ENCODE assay signal across 17 cellular contexts in the genomic region with DNA sequence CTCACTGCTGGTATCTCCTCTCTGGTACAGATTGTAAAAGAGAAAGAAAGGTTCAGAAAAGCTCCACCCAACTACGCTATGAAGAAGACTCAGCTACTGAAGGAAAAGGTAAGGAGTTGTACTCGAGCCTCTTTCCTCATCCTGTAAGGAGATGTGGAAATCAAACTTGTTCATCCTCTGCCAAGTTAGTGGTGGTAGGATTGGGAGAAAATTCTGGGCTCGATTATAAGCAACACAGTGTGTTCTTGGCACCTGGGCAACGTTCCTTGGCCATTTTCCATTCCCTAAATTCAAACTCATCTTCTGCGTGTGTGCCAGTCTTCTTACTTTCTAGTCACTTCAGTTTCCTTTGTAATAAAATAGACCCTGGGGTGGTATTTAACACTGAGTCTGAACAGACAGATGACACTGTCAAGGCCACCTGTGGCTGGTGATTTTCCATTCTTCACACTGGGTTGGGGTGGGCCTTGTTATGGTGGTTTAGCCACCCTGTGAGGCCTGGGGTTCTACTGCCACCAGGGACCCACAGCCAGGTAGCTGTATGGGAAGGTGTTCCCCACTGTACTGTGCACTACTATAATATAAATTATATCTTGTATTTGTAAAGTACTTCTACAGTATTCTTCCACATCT. TPM values are rescaled to one million over a fixed set of nuclear protein-coding genes. Genes with fewer than 3 reads are reported as not detected.
DNase-seq lines count a peak whose midpoint lies in the region; ATAC-seq and TF ChIP-seq lines count a peak whose summit lies in the region.
"Had no signal": no experiment of that assay in that cellular context is flagged by ENCODE, and none has a peak within 500 bp of the region (broad histone marks: within the 10 kb centered on the region; RNA-seq: fewer than 3 reads in every experiment).

No MANE protein-coding gene starts in this region.

- intact Hi-C loops in left ventricle myocardium inferior (cut with micrococcal nuclease), result no loop called here
- intact Hi-C loops in adrenal gland (cut with DNase I), result no loop called here
- intact Hi-C loops in stomach (cut with DNase I; ENCODE audit: low total_unique reads), result no loop called here
- intact Hi-C loops in head of caudate nucleus (cut with DNase I), result no loop called here

- H3K36me3 ChIP-seq in left ventricle myocardium inferior (peaks cover 100% of the 10 kb centered on the region), right atrium auricular region (peaks cover 84% of the 10 kb centered on the region), adrenal gland (replicated peaks in 1 of 2) (peaks cover 0 to 95% of the 10 kb centered on the region in 2 donors), stomach (peaks cover 82 to 100% (median 100%) of the 10 kb centered on the region in 4 donors)
- H3K36me3 ChIP-seq: uterus had no signal

- H3K4me3 ChIP-seq in left ventricle myocardium inferior (no peak overlapping the region), right atrium auricular region (no peak overlapping the region), adrenal gland (no peak overlapping the region), stomach (no peak overlapping the region)
- H3K4me3 ChIP-seq: dorsolateral prefrontal cortex, GM23338, uterus had no signal

- H3K4me1 ChIP-seq in left ventricle myocardium inferior (peaks cover 6% of the 10 kb centered on the region), right atrium auricular region (no peaks in the 10 kb centered on the region), adrenal gland (replicated peaks in 1 of 2) (peaks cover 0 to 19% of the 10 kb centered on the region in 2 donors), stomach (peaks cover 3 to 23% (median 9%) of the 10 kb centered on the region in 4 donors)
- H3K4me1 ChIP-seq: uterus had no signal

- H3K27me3 ChIP-seq in left ventricle myocardium inferior (ENCODE audit: low read depth) (no peaks in the 10 kb centered on the region), right atrium auricular region (no peaks in the 10 kb centered on the region), adrenal gland (no peaks in the 10 kb centered on the region), stomach (no peaks in the 10 kb centered on the region)
- H3K27me3 ChIP-seq: dorsolateral prefrontal cortex, uterus had no signal

- TF ChIP-seq POLR2A in adrenal gland (IDR thresholded peaks at IDR 0.05) (no peak), stomach (IDR thresholded peaks at IDR 0.05) (no peak)

- H3K27ac ChIP-seq in left ventricle myocardium inferior (replicated peaks), result peak overlapping the region; percentile 68
- H3K27ac ChIP-seq in right atrium auricular region, result no peak overlapping the region
- peak overlapping the region; percentile 18 to 86 (median 71) for H3K27ac ChIP-seq in adrenal gland
- peak overlapping the region in 1 of 5 donors; percentile 21 for H3K27ac ChIP-seq in stomach
- H3K27ac ChIP-seq: uterus had no signal

- ATAC-seq in stimulated activated naive CD8-positive, alpha-beta T cell treated with anti-CD3 and anti-CD28 coated beads, Interleukin-15, Interleukin-2, amounts not matched to agents 100 U/mL and 50 U/mL, for 24 hours, result peak; percentile 77
- no peak for ATAC-seq in HG02938 (IDR thresholded peaks at IDR 0.05; ENCODE audit: unreplicated experiment)
- ATAC-seq: GM23338 had no signal

- TF ChIP-seq CTCF in left ventricle myocardium inferior (IDR thresholded peaks at IDR 0.05; ENCODE audit: borderline replicate concordance) (no peak), right atrium auricular region (IDR thresholded peaks at IDR 0.05) (no peak), adrenal gland (IDR thresholded peaks at IDR 0.05) (no peak), stomach (IDR thresholded peaks at IDR 0.05) (no peak)

- no peaks in the 10 kb centered on the region for H3K9me3 ChIP-seq in left ventricle myocardium inferior (replicated peaks)
- H3K9me3 ChIP-seq in right atrium auricular region, result no peaks in the 10 kb centered on the region
- no peaks in the 10 kb centered on the region for H3K9me3 ChIP-seq in adrenal gland (replicated peaks in 1 of 3)
- no peaks in the 10 kb centered on the region for H3K9me3 ChIP-seq in stomach
- H3K9me3 ChIP-seq: uterus had no signal

- no peak for TF ChIP-seq EP300 in stomach (IDR thresholded peaks at IDR 0.05)

- WGBS in adrenal gland, 4 donors, result 57 to 68% (median 61%) methylated on average over 5 of the region's 5 CpGs
- 78 to 88% (median 80%) methylated on average over 5 of the region's 5 CpGs for WGBS in stomach, 5 donors

- DNase-seq in left ventricle myocardium inferior (no peak), right atrium auricular region (ENCODE audit: low spot score) (no peak), adrenal gland (peak in 3 of 7 donors; percentile 25 to 41 (median 28)), fibroblast of the conjunctiva (ENCODE audit: low read depth) (peak; percentile 14), stomach (no peak), head of caudate nucleus (no peak)
- DNase-seq in stimulated activated naive CD8-positive, alpha-beta T cell treated with anti-CD3 and anti-CD28 coated beads, Interleukin-15, Interleukin-2, amounts not matched to agents 100 U/mL and 50 U/mL, for 24 hours, result no peak
- DNase-seq: activated naive CD4-positive, alpha-beta T cell treated with anti-CD3 and anti-CD28 coated beads, Interleukin-2, amount 10 ng/mL, durations not matched to agents 7 days and 5 days; COR-L47; dorsolateral prefrontal cortex; hippocampal formation; NCI-H187; NCI-H2227 treated with DMSO at 0.1 percent for 48 hours; retina; uterus had no signal

RNA-seq across cellular contexts. Expression of gene ITPKA, which starts 17.1 kb away (rescaled TPM):
- total RNA-seq in left ventricle myocardium inferior (1.9 TPM), right atrium auricular region (under 1 TPM in 1 of 2 donors, not detected in 1; 0.90 TPM), adrenal gland (10 to 100 TPM in 7 of 8 donors, 1 to 10 TPM in 1; 3.9 to 33.0 (median 14.4) TPM), stomach (100 to 1,000 TPM in 1 of 5 donors, 10 to 100 TPM in 3, 1 to 10 TPM in 1; 3.6 to 308 (median 30.9) TPM)
- polyA plus RNA-seq in adrenal gland (10 to 100 TPM in 2 of 3 donors, under 1 TPM in 1; 0.73 to 20.4 (median 17.1) TPM), stomach (10 to 100 TPM in 1 of 3 donors, 1 to 10 TPM in 2; 3.0 to 35.7 (median 6.8) TPM)

RNA-seq across cellular contexts. Expression of gene LTK, which starts 37.1 kb away (rescaled TPM):
- total RNA-seq in left ventricle myocardium inferior (1.2 TPM), right atrium auricular region (under 1 TPM in 1 of 2 donors, not detected in 1; 0.98 TPM), adrenal gland (1 to 10 TPM in 3 of 8 donors, under 1 TPM in 5; 0.12 to 2.3 (median 0.66) TPM), stomach (10 to 100 TPM in 2 of 5 donors, 1 to 10 TPM in 3; 4.9 to 25.2 (median 9.7) TPM)
- polyA plus RNA-seq in adrenal gland (1 to 10 TPM in 2 of 3 donors, under 1 TPM in 1; 0.13 to 1.3 (median 1.2) TPM), stomach (1 to 10 TPM; 1.2 to 3.5 (median 1.7) TPM)
- polyA plus RNA-seq: GM23338 had no signal

RNA-seq across cellular contexts. Expression of gene RTF1, which starts 59.6 kb away (rescaled TPM):
- 23.4 TPM for total RNA-seq in left ventricle myocardium inferior
- 10 to 100 TPM; 21.2 to 21.4 TPM for total RNA-seq in right atrium auricular region
- total RNA-seq in adrenal gland, result 10 to 100 TPM; 24.0 to 53.7 (median 37.6) TPM
- polyA plus RNA-seq in adrenal gland, result 10 to 100 TPM; 40.1 to 49.5 (median 40.2) TPM
- 10 to 100 TPM in 4 of 5 donors, 1 to 10 TPM in 1; 8.8 to 47.9 (median 44.6) TPM for total RNA-seq in stomach
- polyA plus RNA-seq in stomach, result 10 to 100 TPM; 13.4 to 46.0 (median 16.7) TPM

Comparison
In these comparisons a context has a peak if more than half of its experiments do, and no peak if none do; other contexts are left out.
1. H3K27ac ChIP-seq: peak in left ventricle myocardium inferior (single experiment) and adrenal gland (5 of 5); none in right atrium auricular region (0 of 2).